ENCODE assay signal across 1 cellular context in genomic region chr2:28398101-28398834, GRCh38.
TF ChIP-seq lines count a peak whose summit lies in the region.

No MANE protein-coding gene starts in this region.

TF ChIP-seq in HepG2, 621 proteins besides CTCF, POLR2A, EP300 and RAD21:
- TF ChIP-seq ZSCAN21 (CRISPR knock-in tag; IDR thresholded peaks at IDR 0.05; ENCODE audit: borderline replicate concordance) (no peak), ZNF256 (CRISPR knock-in tag; conservative IDR thresholded peaks at IDR 0.05) (no peak), ZNF7 (CRISPR knock-in tag; IDR thresholded peaks at IDR 0.05) (no peak), KDM2A (CRISPR knock-in tag; IDR thresholded peaks at IDR 0.05; ENCODE audit: borderline replicate concordance, low read depth) (no peak)
- TF ChIP-seq, protein P1, sequence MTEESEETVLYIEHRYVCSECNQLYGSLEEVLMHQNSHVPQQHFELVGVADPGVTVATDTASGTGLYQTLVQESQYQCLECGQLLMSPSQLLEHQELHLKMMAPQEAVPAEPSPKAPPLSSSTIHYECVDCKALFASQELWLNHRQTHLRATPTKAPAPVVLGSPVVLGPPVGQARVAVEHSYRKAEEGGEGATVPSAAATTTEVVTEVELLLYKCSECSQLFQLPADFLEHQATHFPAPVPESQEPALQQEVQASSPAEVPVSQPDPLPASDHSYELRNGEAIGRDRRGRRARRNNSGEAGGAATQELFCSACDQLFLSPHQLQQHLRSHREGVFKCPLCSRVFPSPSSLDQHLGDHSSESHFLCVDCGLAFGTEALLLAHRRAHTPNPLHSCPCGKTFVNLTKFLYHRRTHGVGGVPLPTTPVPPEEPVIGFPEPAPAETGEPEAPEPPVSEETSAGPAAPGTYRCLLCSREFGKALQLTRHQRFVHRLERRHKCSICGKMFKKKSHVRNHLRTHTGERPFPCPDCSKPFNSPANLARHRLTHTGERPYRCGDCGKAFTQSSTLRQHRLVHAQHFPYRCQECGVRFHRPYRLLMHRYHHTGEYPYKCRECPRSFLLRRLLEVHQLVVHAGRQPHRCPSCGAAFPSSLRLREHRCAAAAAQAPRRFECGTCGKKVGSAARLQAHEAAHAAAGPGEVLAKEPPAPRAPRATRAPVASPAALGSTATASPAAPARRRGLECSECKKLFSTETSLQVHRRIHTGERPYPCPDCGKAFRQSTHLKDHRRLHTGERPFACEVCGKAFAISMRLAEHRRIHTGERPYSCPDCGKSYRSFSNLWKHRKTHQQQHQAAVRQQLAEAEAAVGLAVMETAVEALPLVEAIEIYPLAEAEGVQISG (CRISPR knock-in tag; IDR thresholded peaks at IDR 0.05), result no peak
- TF ChIP-seq, protein P2, sequence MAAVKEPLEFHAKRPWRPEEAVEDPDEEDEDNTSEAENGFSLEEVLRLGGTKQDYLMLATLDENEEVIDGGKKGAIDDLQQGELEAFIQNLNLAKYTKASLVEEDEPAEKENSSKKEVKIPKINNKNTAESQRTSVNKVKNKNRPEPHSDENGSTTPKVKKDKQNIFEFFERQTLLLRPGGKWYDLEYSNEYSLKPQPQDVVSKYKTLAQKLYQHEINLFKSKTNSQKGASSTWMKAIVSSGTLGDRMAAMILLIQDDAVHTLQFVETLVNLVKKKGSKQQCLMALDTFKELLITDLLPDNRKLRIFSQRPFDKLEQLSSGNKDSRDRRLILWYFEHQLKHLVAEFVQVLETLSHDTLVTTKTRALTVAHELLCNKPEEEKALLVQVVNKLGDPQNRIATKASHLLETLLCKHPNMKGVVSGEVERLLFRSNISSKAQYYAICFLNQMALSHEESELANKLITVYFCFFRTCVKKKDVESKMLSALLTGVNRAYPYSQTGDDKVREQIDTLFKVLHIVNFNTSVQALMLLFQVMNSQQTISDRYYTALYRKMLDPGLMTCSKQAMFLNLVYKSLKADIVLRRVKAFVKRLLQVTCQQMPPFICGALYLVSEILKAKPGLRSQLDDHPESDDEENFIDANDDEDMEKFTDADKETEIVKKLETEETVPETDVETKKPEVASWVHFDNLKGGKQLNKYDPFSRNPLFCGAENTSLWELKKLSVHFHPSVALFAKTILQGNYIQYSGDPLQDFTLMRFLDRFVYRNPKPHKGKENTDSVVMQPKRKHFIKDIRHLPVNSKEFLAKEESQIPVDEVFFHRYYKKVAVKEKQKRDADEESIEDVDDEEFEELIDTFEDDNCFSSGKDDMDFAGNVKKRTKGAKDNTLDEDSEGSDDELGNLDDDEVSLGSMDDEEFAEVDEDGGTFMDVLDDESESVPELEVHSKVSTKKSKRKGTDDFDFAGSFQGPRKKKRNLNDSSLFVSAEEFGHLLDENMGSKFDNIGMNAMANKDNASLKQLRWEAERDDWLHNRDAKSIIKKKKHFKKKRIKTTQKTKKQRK (IDR thresholded peaks at IDR 0.05; ENCODE audit: low read length), result no peak
